Comparison of ENCODE assay signal across 8 cellular contexts in genomic region chr17:78779848-78780247, GRCh38. TPM values are rescaled to one million over a fixed set of nuclear protein-coding genes. Genes with fewer than 3 reads are reported as not detected.
DNase-seq lines count a peak whose midpoint lies in the region; ATAC-seq, FAIRE-seq and TF ChIP-seq lines count a peak whose summit lies in the region.

No MANE protein-coding gene starts in this region.

- no peaks in the 10 kb centered on the region for H3K9me3 ChIP-seq in right atrium auricular region
- no peaks in the 10 kb centered on the region for H3K9me3 ChIP-seq in keratinocyte (ENCODE audit: control insufficient read depth, low read depth, low read length)
- H3K9me3 ChIP-seq in transverse colon: no peaks in the 10 kb centered on the region

- H2AFZ ChIP-seq in keratinocyte (ENCODE audit: control insufficient read depth, low read length): no peak overlapping the region

- in situ Hi-C loops in transverse colon (cut with MboI; ENCODE audit: low pct_ligation_motif_present in 1 of 4, low pct_unique_long_range_greater_than_20kb in 1 of 4, low sequenced_read_pairs in 3 of 4): no loop called here

- H3K27ac ChIP-seq in right atrium auricular region (peak overlapping the region; percentile 96 to 97), keratinocyte (ENCODE audit: control insufficient read depth, insufficient read depth, low read length) (peak overlapping the region; percentile 50), transverse colon (peak overlapping the region; percentile 91 to 97 (median 93))

- H3K79me2 ChIP-seq in keratinocyte (ENCODE audit: control insufficient read depth, insufficient read depth, low read length): peaks cover 49% of the 10 kb centered on the region

- dilution Hi-C loops in keratinocyte (cut with MboI; ENCODE audit: extremely low pct_ligation_motif_present, low sequenced_read_pairs): no loop called here

- H3K4me1 ChIP-seq in right atrium auricular region (peaks cover 0 to 33% of the 10 kb centered on the region in 2 donors), keratinocyte (ENCODE audit: control insufficient read depth, extremely low read depth, insufficient read depth, low read length) (peaks cover 16% of the 10 kb centered on the region), transverse colon (peaks cover 8 to 43% (median 26%) of the 10 kb centered on the region in 4 donors)

- peaks cover 2% of the 10 kb centered on the region for H3K9me1 ChIP-seq in keratinocyte (ENCODE audit: control insufficient read depth, extremely low read depth, insufficient read depth, low read length)

- WGBS in transverse colon (ENCODE audit: low coverage in 1 of 2), 2 donors: 19 to 28% methylated on average over 2 to 3 of the region's 3 CpGs

- no peak for FAIRE-seq in keratinocyte (lab: Jason Lieb, UNC)

- TF ChIP-seq CTCF in right atrium auricular region (IDR thresholded peaks at IDR 0.05) (no peak), keratinocyte (optimal IDR thresholded peaks at IDR 0.05 in 1 of 3, IDR thresholded peaks at IDR 0.05 in 1 of 3, conservative IDR thresholded peaks at IDR 0.05 in 1 of 3; ENCODE audit: extremely low read depth in 1 of 3, insufficient read depth in 2 of 3, low read length in 3 of 3) (no peak), transverse colon (IDR thresholded peaks at IDR 0.05) (peak in 2 of 5 experiments; percentile 30 to 33)

- H3K27me3 ChIP-seq in right atrium auricular region: no peaks in the 10 kb centered on the region
- H3K27me3 ChIP-seq in keratinocyte (ENCODE audit: control insufficient read depth, extremely low read depth, insufficient read depth, low read length): no peaks in the 10 kb centered on the region
- no peaks in the 10 kb centered on the region for H3K27me3 ChIP-seq in transverse colon

- H3K4me2 ChIP-seq in keratinocyte (ENCODE audit: control insufficient read depth, extremely low read depth, insufficient read depth, low read depth, low read length): peak overlapping the region; percentile 49

- TF ChIP-seq EP300 in transverse colon (IDR thresholded peaks at IDR 0.05; ENCODE audit: low read depth): no peak

- H3K4me3 ChIP-seq in right atrium auricular region (peak overlapping the region in 1 of 2 donors; percentile 100), keratinocyte (ENCODE audit: control insufficient read depth in 2 of 3, extremely low read depth in 1 of 3, insufficient read depth in 2 of 3, low read depth in 1 of 3, low read length in 3 of 3) (no peak overlapping the region), transverse colon (peak overlapping the region in 1 of 4 donors; percentile 92)

- H3K9ac ChIP-seq in keratinocyte (ENCODE audit: control insufficient read depth, extremely low read depth, insufficient read depth, low read length): peak overlapping the region; percentile 88

- no peaks in the 10 kb centered on the region for H3K36me3 ChIP-seq in right atrium auricular region
- H3K36me3 ChIP-seq in keratinocyte (ENCODE audit: control insufficient read depth in 2 of 2, extremely low read depth in 1 of 2, insufficient read depth in 2 of 2, low read length in 2 of 2): no peaks in the 10 kb centered on the region
- no peaks in the 10 kb centered on the region for H3K36me3 ChIP-seq in transverse colon

- peak; percentile 71 for TF ChIP-seq POLR2A in transverse colon (IDR thresholded peaks at IDR 0.05)

- intact Hi-C loops in left ventricle myocardium superior (cut with micrococcal nuclease): no loop called here
- intact Hi-C loops in transverse colon (cut with DNase I; ENCODE audit: low total_unique reads): no loop called here

- H4K20me1 ChIP-seq in keratinocyte (ENCODE audit: control insufficient read depth, extremely low read depth, insufficient read depth, low read length): no peaks in the 10 kb centered on the region

- ATAC-seq in left ventricle myocardium superior: no peak
- ATAC-seq in GM21723 (IDR thresholded peaks at IDR 0.05; ENCODE audit: unreplicated experiment): no peak
- ATAC-seq in HG03432 (IDR thresholded peaks at IDR 0.05; ENCODE audit: unreplicated experiment): no peak

- DNase-seq in right atrium auricular region (ENCODE audit: low spot score): no peak
- DNase-seq in left ventricle myocardium superior: no peak
- peak; percentile 41 for DNase-seq in activated T-cell treated with anti-CD3 and anti-CD28 coated beads for 1 hour (ENCODE audit: low read depth)
- no peak for DNase-seq in keratinocyte (ENCODE audit: low read depth, low spot score)
- DNase-seq in transverse colon: peak; percentile 65
- DNase-seq in NCI-H748 (lab: John Stamatoyannopoulos, UW; ENCODE audit: unreplicated experiment): no peak

RNA-seq across cellular contexts. Expression of gene CYTH1, which starts 2.2 kb away (rescaled TPM):
- 10 to 100 TPM; 23.8 to 31.0 TPM for total RNA-seq in right atrium auricular region
- total RNA-seq in left ventricle myocardium superior: 38.0 TPM
- 27.7 to 28.3 TPM (median 28.2 TPM) in 3 replicates for polyA plus RNA-seq in keratinocyte
- polyA plus RNA-seq in keratinocyte (2011; ENCODE audit: low read depth): 98.7 TPM
- 21.0 and 24.8 TPM in 2 replicates for polyA plus RNA-seq in keratinocyte (2011; cell fraction: cytosol; rRNA removed)
- polyA plus RNA-seq in keratinocyte (2011; cell fraction: nucleus; rRNA removed): 105 and 110 TPM in 2 replicates
- 22.2 and 26.4 TPM in 2 replicates for polyA plus RNA-seq in keratinocyte (2012; ENCODE audit: low replicate concordance)
- 23.2 to 43.0 TPM (median 23.9 TPM) in 3 replicates for polyA minus RNA-seq in keratinocyte
- 20.5 TPM for polyA minus RNA-seq in keratinocyte (2011; cell fraction: cytosol; rRNA and poly(A)+ RNA removed)
- 34.0 and 50.7 TPM in 2 replicates for polyA minus RNA-seq in keratinocyte (2011; cell fraction: nucleus; rRNA and poly(A)+ RNA removed)
- 100 to 1,000 TPM; 103 to 156 (median 142) TPM for total RNA-seq in transverse colon

Comparison
In these comparisons a context has a peak if more than half of its experiments do, and no peak if none do; other contexts are left out.
1. DNase-seq: peak in activated T-cell treated with anti-CD3 and anti-CD28 coated beads for 1 hour (single experiment) and transverse colon (single experiment); none in right atrium auricular region (single experiment), left ventricle myocardium superior (single experiment), keratinocyte (single experiment) and NCI-H748 (single experiment).
2. Peak in every context shown above with its lines, with median percentiles within 50 percentile points of each other: H3K27ac ChIP-seq.